Comparison of ENCODE assay signal across 19 cellular contexts in genomic region chr20:49543071-49543857, GRCh38. TPM values are rescaled to one million over a fixed set of nuclear protein-coding genes. Genes with fewer than 3 reads are reported as not detected.
DNase-seq lines count a peak whose midpoint lies in the region; ATAC-seq and TF ChIP-seq lines count a peak whose summit lies in the region.
"Had no signal": no experiment of that assay in that cellular context is flagged by ENCODE, and none has a peak within 500 bp of the region (broad histone marks: within the 10 kb centered on the region; RNA-seq: fewer than 3 reads in every experiment).

No MANE protein-coding gene starts in this region.

- H3K36me3 Mint-ChIP-seq in activated T-cell treated with anti-CD3 and anti-CD28 coated beads, Interleukin-2, amount 50 U/mL, for 72 hours (ENCODE audit: insufficient read depth in 2 of 2): peaks cover 10 to 22% of the 10 kb centered on the region in 2 donors
- peaks cover 3% of the 10 kb centered on the region for H3K36me3 Mint-ChIP-seq in activated T-cell treated with anti-CD3 and anti-CD28 coated beads, Interleukin-2, amount 50 U/mL, for 4 hours (ENCODE audit: insufficient read depth)
- peaks cover 9% of the 10 kb centered on the region for H3K36me3 Mint-ChIP-seq in activated CD4-positive, alpha-beta memory T cell treated with anti-CD3 and anti-CD28 coated beads for 36 hours

- CTCF ChIA-PET in activated CD4-positive, alpha-beta memory T cell treated with anti-CD3 and anti-CD28 coated beads for 36 hours (lab: Charles Lee): interaction anchor here (1.3 to 16.2 kb wide), 16 partner anchors 10 to 344 kb away, joined by 3 to 764 read pairs (median 12); no protein-coding TSS in a partner anchor

- POLR2A ChIA-PET in activated CD4-positive, alpha-beta memory T cell treated with anti-CD3 and anti-CD28 coated beads for 36 hours (lab: Charles Lee): interaction anchor here (1.0 to 4.9 kb wide), 3 partner anchors 47 to 61 kb away, joined by 3 to 42 read pairs (median 17); no protein-coding TSS in a partner anchor

- DNase-seq in activated T-cell treated with anti-CD3 and anti-CD28 coated beads, Interleukin-2, amount 50 U/mL, for 72 hours: no peak
- no peak for DNase-seq in activated T-cell treated with anti-CD3 and anti-CD28 coated beads, Interleukin-2, amount 50 U/mL, for 4 hours
- DNase-seq in activated CD4-positive, alpha-beta memory T cell treated with anti-CD3 and anti-CD28 coated beads for 36 hours: no peak
- no peak for DNase-seq in coronary artery (ENCODE audit: low spot score)
- no peak for DNase-seq in tibial artery
- DNase-seq in SW 1271 (lab: John Stamatoyannopoulos, UW): no peak
- no peak for DNase-seq in GDM1 (lab: John Stamatoyannopoulos, UW)
- DNase-seq: activated CD4-positive, alpha-beta T cell treated with anti-CD3 and anti-CD28 coated beads, Interleukin-2, amount 50 U/mL, for 1 hour; activated naive CD4-positive, alpha-beta T cell treated with anti-CD3 and anti-CD28 coated beads, Interleukin-2, amount 10 ng/mL, durations not matched to agents 7 days and 5 days; DMS79 treated with DMSO at 0.1 percent for 48 hours; HCEC 1CT; NCI-H1694 treated with DMSO at 0.1 percent for 48 hours; NCI-H526; Peyer's patch; stimulated activated CD8-positive, alpha-beta memory T cell treated with anti-CD3 and anti-CD28 coated beads, Interleukin-4, amount 100 ng/mL, for 48 hours had no signal

- no peaks in the 10 kb centered on the region for H3K9me3 ChIP-seq in tibial artery
- H3K9me3 ChIP-seq: prostate gland had no signal

- H3K36me3 ChIP-seq in tibial artery: peaks cover 76 to 89% (median 81%) of the 10 kb centered on the region in 3 donors
- H3K36me3 ChIP-seq: Peyer's patch, prostate gland had no signal

- ATAC-seq in activated T-cell treated with anti-CD3 and anti-CD28 coated beads, Interleukin-2, amount 50 U/mL, for 72 hours (replicated peaks in 1 of 2): no peak
- ATAC-seq in activated T-cell treated with anti-CD3 and anti-CD28 coated beads, Interleukin-2, amount 50 U/mL, for 4 hours: no peak
- no peak for ATAC-seq in GM21528 (IDR thresholded peaks at IDR 0.05; ENCODE audit: low FRiP score, unreplicated experiment)

- intact Hi-C loops in activated CD4-positive, alpha-beta memory T cell treated with anti-CD3 and anti-CD28 coated beads for 36 hours (cut with micrococcal nuclease): loop anchor here (5.0 to 10.0 kb wide), 2 partner anchors 302 to 384 kb away; no protein-coding TSS in a partner anchor
- intact Hi-C loops in tibial artery (cut with DNase I; ENCODE audit: low total_unique reads): loop anchor here (10.0 kb wide), 2 partner anchors 312 to 372 kb away; partner anchors contain the start of gene SPATA2

- no peaks in the 10 kb centered on the region for H3K27me3 ChIP-seq in tibial artery
- H3K27me3 ChIP-seq: Peyer's patch had no signal

- H3K4me3 ChIP-seq in coronary artery (no peak overlapping the region), tibial artery (no peak overlapping the region)
- H3K4me3 ChIP-seq: BLaER1 treated with 17β-estradiol and CSF1 and Interleukin-3, amounts not matched to agents 10 nM and 100 nM; Peyer's patch; prostate gland had no signal

- H3K27ac ChIP-seq in coronary artery (peak overlapping the region; percentile 50 to 71), tibial artery (peak overlapping the region; percentile 68 to 99)
- H3K27ac ChIP-seq: HL-60, Peyer's patch, prostate gland had no signal

- peaks cover 4 to 5% of the 10 kb centered on the region in 2 donors for H3K9me3 Mint-ChIP-seq in activated T-cell treated with anti-CD3 and anti-CD28 coated beads, Interleukin-2, amount 50 U/mL, for 72 hours
- peaks cover 7% of the 10 kb centered on the region for H3K9me3 Mint-ChIP-seq in activated T-cell treated with anti-CD3 and anti-CD28 coated beads, Interleukin-2, amount 50 U/mL, for 4 hours
- H3K9me3 Mint-ChIP-seq in activated CD4-positive, alpha-beta memory T cell treated with anti-CD3 and anti-CD28 coated beads for 36 hours: peaks cover 13% of the 10 kb centered on the region

- H3K27ac Mint-ChIP-seq in activated T-cell treated with anti-CD3 and anti-CD28 coated beads, Interleukin-2, amount 50 U/mL, for 72 hours: peak overlapping the region; percentile 20
- peak overlapping the region; percentile 61 for H3K27ac Mint-ChIP-seq in activated CD4-positive, alpha-beta memory T cell treated with anti-CD3 and anti-CD28 coated beads for 36 hours

- H3K27me3 Mint-ChIP-seq in activated T-cell treated with anti-CD3 and anti-CD28 coated beads, Interleukin-2, amount 50 U/mL, for 72 hours (ENCODE audit: low read depth): peaks cover 19% of the 10 kb centered on the region
- H3K27me3 Mint-ChIP-seq in activated T-cell treated with anti-CD3 and anti-CD28 coated beads, Interleukin-2, amount 50 U/mL, for 4 hours (ENCODE audit: low read depth): peaks cover 5% of the 10 kb centered on the region
- H3K27me3 Mint-ChIP-seq in activated CD4-positive, alpha-beta memory T cell treated with anti-CD3 and anti-CD28 coated beads for 36 hours: peaks cover 5% of the 10 kb centered on the region

- peaks cover 0 to 54% (median 11%) of the 10 kb centered on the region in 4 donors for H3K4me1 ChIP-seq in tibial artery
- H3K4me1 ChIP-seq: Peyer's patch, prostate gland had no signal

- TF ChIP-seq CTCF in coronary artery (IDR thresholded peaks at IDR 0.05): no peak
- TF ChIP-seq CTCF in tibial artery (IDR thresholded peaks at IDR 0.05): no peak

- H3K4me1 Mint-ChIP-seq in activated T-cell treated with anti-CD3 and anti-CD28 coated beads, Interleukin-2, amount 50 U/mL, for 72 hours (ENCODE audit: low read depth): peaks cover 28% of the 10 kb centered on the region
- peaks cover 6% of the 10 kb centered on the region for H3K4me1 Mint-ChIP-seq in activated T-cell treated with anti-CD3 and anti-CD28 coated beads, Interleukin-2, amount 50 U/mL, for 4 hours (ENCODE audit: low read depth)
- peaks cover 17% of the 10 kb centered on the region for H3K4me1 Mint-ChIP-seq in activated CD4-positive, alpha-beta memory T cell treated with anti-CD3 and anti-CD28 coated beads for 36 hours (ENCODE audit: low read depth)

- H3K4me3 Mint-ChIP-seq in activated T-cell treated with anti-CD3 and anti-CD28 coated beads, Interleukin-2, amount 50 U/mL, for 72 hours: no peak overlapping the region
- no peak overlapping the region for H3K4me3 Mint-ChIP-seq in activated T-cell treated with anti-CD3 and anti-CD28 coated beads, Interleukin-2, amount 50 U/mL, for 4 hours
- no peak overlapping the region for H3K4me3 Mint-ChIP-seq in activated CD4-positive, alpha-beta memory T cell treated with anti-CD3 and anti-CD28 coated beads for 36 hours
- H3K4me3 Mint-ChIP-seq: activated naive CD4-positive, alpha-beta T cell treated with anti-CD3 and anti-CD28 coated beads, Interleukin-2, amount 10 ng/mL, durations not matched to agents 7 days and 5 days had no signal

RNA-seq across cellular contexts. Expression of gene PTGIS, which starts 24.7 kb away (rescaled TPM):
- total RNA-seq in activated T-cell treated with anti-CD3 and anti-CD28 coated beads, Interleukin-2, amount 50 U/mL, for 72 hours: 1 to 10 TPM; 1.8 to 6.3 TPM
- 1 to 10 TPM; 1.6 to 2.4 (median 2.1) TPM for total RNA-seq in activated T-cell treated with anti-CD3 and anti-CD28 coated beads, Interleukin-2, amount 50 U/mL, for 4 hours
- total RNA-seq in activated CD4-positive, alpha-beta memory T cell treated with anti-CD3 and anti-CD28 coated beads for 36 hours: 1 to 10 TPM; 1.8 TPM
